In genomic region chr18:42915240-42915791, GRCh38 we compare ENCODE assay signal across 17 cellular contexts.
DNase-seq lines count a peak whose midpoint lies in the region; ATAC-seq and TF ChIP-seq lines count a peak whose summit lies in the region.
"Had no signal": no experiment of that assay in that cellular context is flagged by ENCODE, and none has a peak within 500 bp of the region (broad histone marks: within the 10 kb centered on the region; RNA-seq: fewer than 3 reads in every experiment).

No MANE protein-coding gene starts in this region.

- no peaks in the 10 kb centered on the region for H3K79me2 ChIP-seq in neural progenitor cell (ENCODE audit: low read depth)

- no peaks in the 10 kb centered on the region for H4K20me1 ChIP-seq in neural progenitor cell (ENCODE audit: low read depth)

- no peak overlapping the region for H3K4me3 Mint-ChIP-seq in neural progenitor cell

- H3K4me1 Mint-ChIP-seq in neural progenitor cell: peaks cover 3% of the 10 kb centered on the region

- H3K36me3 Mint-ChIP-seq in neural progenitor cell: no peaks in the 10 kb centered on the region

- no peak for TF ChIP-seq CTCF in neural progenitor cell (IDR thresholded peaks at IDR 0.05)

- H3K27ac ChIP-seq in neural progenitor cell (peak overlapping the region; percentile 17), substantia nigra (ENCODE audit: low read depth, low read length, poor library complexity, severe bottlenecking) (no peak overlapping the region)

- no peaks in the 10 kb centered on the region for H3F3A ChIP-seq in neural progenitor cell (ENCODE audit: low read depth)

- no peaks in the 10 kb centered on the region for H3K9me3 Mint-ChIP-seq in neural progenitor cell

- no peak for ATAC-seq in HG03432 (IDR thresholded peaks at IDR 0.05; ENCODE audit: unreplicated experiment)
- ATAC-seq: GM12878 had no signal

- no peaks in the 10 kb centered on the region for H3K27me3 Mint-ChIP-seq in neural progenitor cell (ENCODE audit: insufficient read depth, low read depth)

- no peak overlapping the region for H2AFZ ChIP-seq in neural progenitor cell (replicated peaks)

- H3K4me3 ChIP-seq in neural progenitor cell: no peak overlapping the region
- H3K4me3 ChIP-seq: GM12878 had no signal

- H3K9me3 ChIP-seq in neural progenitor cell (ENCODE audit: low read depth): no peaks in the 10 kb centered on the region

- peak overlapping the region; percentile 49 for H3K4me2 ChIP-seq in neural progenitor cell

- H3K36me3 ChIP-seq in neural progenitor cell: no peaks in the 10 kb centered on the region

- no peak overlapping the region for H3K9ac ChIP-seq in neural progenitor cell

- peaks cover 8% of the 10 kb centered on the region for H3K4me1 ChIP-seq in neural progenitor cell

- DNase-seq in DMS53 treated with DMSO at 0.1 percent for 48 hours (lab: John Stamatoyannopoulos, UW; ENCODE audit: unreplicated experiment) (peak; percentile 91), NCI-H2029 treated with DMSO at 0.1 percent for 48 hours (lab: John Stamatoyannopoulos, UW) (peak; percentile 45), NCI-H774 (lab: John Stamatoyannopoulos, UW) (peak; percentile 54), neural progenitor cell (ENCODE audit: low spot score) (peak; percentile 3), substantia nigra (lab: John Stamatoyannopoulos, UW) (no peak)
- no peak for DNase-seq in effector CD8-positive, alpha-beta T cell (lab: John Stamatoyannopoulos, UW)
- DNase-seq: activated CD4-positive, alpha-beta T cell treated with anti-CD3 and anti-CD28 coated beads for 4 hours; activated CD8-positive, alpha-beta memory T cell treated with anti-CD3 and anti-CD28 coated beads, Interleukin-2, amount 50 U/mL, for 4 hours; activated gamma-delta T cell treated with Interleukin-2 at 50 U/mL for 16 hours; anterior cingulate cortex; effector memory CD4-positive, alpha-beta T cell; GDM1; KG1; NCI-H1048; stimulated activated CD4-positive, alpha-beta T cell treated with anti-CD3 and anti-CD28 coated beads, Interleukin-1b, Interleukin-23, amount 100 ng/mL, for 48 hours had no signal

- no peaks in the 10 kb centered on the region for H3K27me3 ChIP-seq in neural progenitor cell

- peak overlapping the region; percentile 10 for H3K27ac Mint-ChIP-seq in neural progenitor cell

Comparison
In these comparisons a context has a peak if more than half of its experiments do, and no peak if none do; other contexts are left out.
1. DNase-seq: peak in DMS53 treated with DMSO at 0.1 percent for 48 hours (single experiment), NCI-H2029 treated with DMSO at 0.1 percent for 48 hours (single experiment), NCI-H774 (single experiment) and neural progenitor cell (single experiment); none in substantia nigra (0 of 49) and effector CD8-positive, alpha-beta T cell (single experiment).